In the genomic region with DNA sequence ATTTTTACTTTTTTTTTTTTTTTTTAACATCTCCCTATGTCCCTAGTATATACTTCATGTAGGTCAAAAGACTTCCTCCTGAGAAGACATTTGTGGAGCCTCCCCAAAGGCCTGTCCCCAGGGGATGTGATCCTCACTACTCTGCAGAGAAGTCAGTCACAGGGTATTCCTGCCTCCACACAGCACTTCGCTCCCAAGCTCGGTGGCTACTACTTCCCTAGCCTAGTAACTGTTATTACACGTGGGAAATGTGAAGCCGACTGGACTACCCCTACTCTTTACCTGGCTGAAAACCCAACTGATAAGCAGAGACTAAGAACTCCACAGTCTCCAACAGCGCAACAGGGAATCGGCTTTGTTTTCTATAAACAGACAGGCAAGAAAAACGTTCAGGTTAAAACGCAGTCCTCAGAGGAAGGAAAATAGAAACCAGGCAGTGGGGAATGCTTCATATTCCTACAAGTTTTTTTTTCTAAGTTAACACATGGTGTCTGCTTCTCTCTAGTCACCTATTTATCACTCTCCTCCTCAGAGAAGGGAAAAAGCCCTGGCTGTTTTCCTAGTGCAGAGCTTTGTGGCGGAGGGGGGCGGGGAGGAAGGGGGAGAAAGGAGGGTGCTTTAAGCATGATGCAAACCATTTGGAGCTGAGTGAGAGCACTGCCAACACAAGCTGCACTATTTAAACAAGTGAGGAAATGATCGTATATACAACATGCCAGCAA, we compare ENCODE assay signal across 8 cellular contexts.
A peak's percentile ranks its signal among the peaks of the same experiment; 100 is the strongest.
DNase-seq lines count a peak whose midpoint lies in the region; ATAC-seq and TF ChIP-seq lines count a peak whose summit lies in the region.

No MANE protein-coding gene starts in this region.

- no peak overlapping the region for H2AFZ ChIP-seq in GM23338

- peak overlapping the region; percentile 67; the same call in 1 of the 2 replicates for H3K27ac ChIP-seq in GM23338 (ENCODE audit: low read depth)

- no TSS peak for BruUV-seq in Calu3 (replicated peaks; lab: Mats Ljungman, UMichigan)

- H3K27me3 ChIP-seq in GM23338 (ENCODE audit: insufficient read depth) = no peaks in the 10 kb centered on the region
- H3K27me3 ChIP-seq in adipocyte (replicated peaks; ENCODE audit: control insufficient read depth, insufficient read depth, low read length) = no peaks in the 10 kb centered on the region

- peaks cover 5% of the 10 kb centered on the region for H3K27me3 Mint-ChIP-seq in GM23338 (ENCODE audit: insufficient read depth, low read depth, poor library complexity)
- no peaks in the 10 kb centered on the region for H3K27me3 Mint-ChIP-seq in Calu3 (ENCODE audit: unreplicated experiment)

- no peaks in the 10 kb centered on the region; the same call in 1 of the 2 replicates for H3K36me3 ChIP-seq in GM23338 (ENCODE audit: insufficient read depth)
- H3K36me3 ChIP-seq in adipocyte (ENCODE audit: control insufficient read depth, insufficient read depth, low read length, severe bottlenecking) = peaks cover 15% of the 10 kb centered on the region

- H3K4me1 Mint-ChIP-seq in GM23338 (peaks cover 19% of the 10 kb centered on the region), Calu3 (ENCODE audit: low read depth, unreplicated experiment) (no peaks in the 10 kb centered on the region)

- no peak overlapping the region for H3K4me3 ChIP-seq in GM23338
- H3K4me3 ChIP-seq in adipocyte (ENCODE audit: low read length) = peak overlapping the region; percentile 66

- peak overlapping the region; percentile 71 for H3K27ac Mint-ChIP-seq in GM23338
- H3K27ac Mint-ChIP-seq in Calu3 (ENCODE audit: unreplicated experiment) = no peak overlapping the region

- H3K4me1 ChIP-seq in GM23338 (ENCODE audit: insufficient read depth) (no peaks in the 10 kb centered on the region), adipocyte (ENCODE audit: control insufficient read depth, insufficient read depth, low read length) (peaks cover 56% of the 10 kb centered on the region)

- ATAC-seq in GM23338 (peak; percentile 19; the same call in 1 of the 3 replicates), left cardiac atrium (peak; percentile 79 to 83), sciatic nerve (peak; percentile 72), GM21423 (IDR thresholded peaks at IDR 0.05; ENCODE audit: unreplicated experiment) (no peak), HG03442 (IDR thresholded peaks at IDR 0.05; ENCODE audit: unreplicated experiment) (no peak), HG03196 (IDR thresholded peaks at IDR 0.05; ENCODE audit: unreplicated experiment) (no peak)

- DNase-seq in GM23338 (ENCODE audit: low spot score) = peak; percentile 13
- DNase-seq in adipocyte (ENCODE audit: low read depth) = peak; percentile 94
- peak; percentile 79 for DNase-seq in left cardiac atrium
- DNase-seq in sciatic nerve (ENCODE audit: low spot score) = peak; percentile 86
- no peak for DNase-seq in Calu3

- no peaks in the 10 kb centered on the region for H3K9me2 ChIP-seq in GM23338 (ENCODE audit: insufficient read depth)

- CTCF ChIA-PET in Calu3 (lab: Charles Lee) = interaction anchor here (0.6 kb wide), 1 partner anchor 644 kb away, joined by 3 read pairs; no protein-coding TSS in a partner anchor

- no peak overlapping the region for H3K4me2 ChIP-seq in GM23338

- peak overlapping the region; percentile 85 for H3K9ac ChIP-seq in adipocyte (ENCODE audit: low read length)

- no peaks in the 10 kb centered on the region for H3K9me3 ChIP-seq in adipocyte (ENCODE audit: control insufficient read depth, low read length)

- no peaks in the 10 kb centered on the region for H3K79me2 ChIP-seq in GM23338 (replicated peaks; ENCODE audit: insufficient read depth)

- H3K4me3 Mint-ChIP-seq in GM23338 (no peak overlapping the region), Calu3 (ENCODE audit: low read depth, unreplicated experiment) (no peak overlapping the region)

- no peaks in the 10 kb centered on the region; the same call in 1 of the 2 replicates for H4K20me1 ChIP-seq in GM23338 (replicated peaks; ENCODE audit: insufficient read depth)

- TF ChIP-seq CTCF in GM23338 (conservative IDR thresholded peaks at IDR 0.05; ENCODE audit: low read depth in 2 of 2) = no peak
- no peak for TF ChIP-seq CTCF in Calu3 (IDR thresholded peaks at IDR 0.05; ENCODE audit: unreplicated experiment)

- H3K36me3 Mint-ChIP-seq in GM23338 (ENCODE audit: low read depth) (peaks cover 9% of the 10 kb centered on the region), Calu3 (ENCODE audit: insufficient read depth, unreplicated experiment) (peaks cover 3% of the 10 kb centered on the region)

- peaks cover 4% of the 10 kb centered on the region; the same call in 1 of the 2 replicates for H3F3A ChIP-seq in GM23338 (replicated peaks; ENCODE audit: low read depth)

- intact Hi-C loops in left cardiac atrium (cut with DNase I) (loop anchor here (5.0 to 10.0 kb wide), 2 partner anchors 63 to 65 kb away; no protein-coding TSS in a partner anchor), sciatic nerve (cut with DNase I) (no loop called here), Calu3 (cut with micrococcal nuclease; ENCODE audit: unreplicated experiment) (no loop called here)

- H3K9me3 Mint-ChIP-seq in GM23338 = no peaks in the 10 kb centered on the region
- H3K9me3 Mint-ChIP-seq in Calu3 (ENCODE audit: low read depth, unreplicated experiment) = no peaks in the 10 kb centered on the region

TF ChIP-seq in GM23338, 12 proteins besides CTCF, POLR2A, EP300 and RAD21 (continues in another document):
- TF ChIP-seq EZH2phosphoT487 (IDR thresholded peaks at IDR 0.05; ENCODE audit: unreplicated experiment) (no peak), NANOG (IDR thresholded peaks at IDR 0.05; ENCODE audit: borderline replicate concordance) (no peak), POLR2AphosphoS5 (IDR thresholded peaks at IDR 0.05; ENCODE audit: low read depth) (no peak), ZNF114 (CRISPR knock-in tag; IDR thresholded peaks at IDR 0.05) (no peak), ZNF331 (CRISPR knock-in tag; IDR thresholded peaks at IDR 0.05; ENCODE audit: low read depth) (no peak)
- TF ChIP-seq, protein P1, sequence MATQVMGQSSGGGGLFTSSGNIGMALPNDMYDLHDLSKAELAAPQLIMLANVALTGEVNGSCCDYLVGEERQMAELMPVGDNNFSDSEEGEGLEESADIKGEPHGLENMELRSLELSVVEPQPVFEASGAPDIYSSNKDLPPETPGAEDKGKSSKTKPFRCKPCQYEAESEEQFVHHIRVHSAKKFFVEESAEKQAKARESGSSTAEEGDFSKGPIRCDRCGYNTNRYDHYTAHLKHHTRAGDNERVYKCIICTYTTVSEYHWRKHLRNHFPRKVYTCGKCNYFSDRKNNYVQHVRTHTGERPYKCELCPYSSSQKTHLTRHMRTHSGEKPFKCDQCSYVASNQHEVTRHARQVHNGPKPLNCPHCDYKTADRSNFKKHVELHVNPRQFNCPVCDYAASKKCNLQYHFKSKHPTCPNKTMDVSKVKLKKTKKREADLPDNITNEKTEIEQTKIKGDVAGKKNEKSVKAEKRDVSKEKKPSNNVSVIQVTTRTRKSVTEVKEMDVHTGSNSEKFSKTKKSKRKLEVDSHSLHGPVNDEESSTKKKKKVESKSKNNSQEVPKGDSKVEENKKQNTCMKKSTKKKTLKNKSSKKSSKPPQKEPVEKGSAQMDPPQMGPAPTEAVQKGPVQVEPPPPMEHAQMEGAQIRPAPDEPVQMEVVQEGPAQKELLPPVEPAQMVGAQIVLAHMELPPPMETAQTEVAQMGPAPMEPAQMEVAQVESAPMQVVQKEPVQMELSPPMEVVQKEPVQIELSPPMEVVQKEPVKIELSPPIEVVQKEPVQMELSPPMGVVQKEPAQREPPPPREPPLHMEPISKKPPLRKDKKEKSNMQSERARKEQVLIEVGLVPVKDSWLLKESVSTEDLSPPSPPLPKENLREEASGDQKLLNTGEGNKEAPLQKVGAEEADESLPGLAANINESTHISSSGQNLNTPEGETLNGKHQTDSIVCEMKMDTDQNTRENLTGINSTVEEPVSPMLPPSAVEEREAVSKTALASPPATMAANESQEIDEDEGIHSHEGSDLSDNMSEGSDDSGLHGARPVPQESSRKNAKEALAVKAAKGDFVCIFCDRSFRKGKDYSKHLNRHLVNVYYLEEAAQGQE (IDR thresholded peaks at IDR 0.05; ENCODE audit: unreplicated experiment) = no peak

Comparison
In these comparisons a context has a peak if more than half of its experiments do, and no peak if none do; other contexts are left out.
1. ATAC-seq: peak in GM23338 (single experiment), left cardiac atrium (2 of 2) and sciatic nerve (single experiment); none in GM21423 (single experiment), HG03442 (single experiment) and HG03196 (single experiment).
2. intact Hi-C loops: an anchor here in left cardiac atrium (5.0 to 10.0 kb wide); none called in sciatic nerve and Calu3.